8 cellular contexts compared by ENCODE assay signal in genomic region chr6:31958741-31959739, GRCh38. TPM values are rescaled to one million over a fixed set of nuclear protein-coding genes. Genes with fewer than 3 reads are reported as not detected.
DNase-seq lines count a peak whose midpoint lies in the region; TF ChIP-seq lines count a peak whose summit lies in the region.

NELFE (minus strand) TSS chr6:31958971; CDS start chr6:31958446, 525 bp downstream.
SKIC2 (plus strand) TSS chr6:31959175; CDS start chr6:31959193, 18 bp downstream.

- peaks cover 36% of the 10 kb centered on the region for H3K36me3 ChIP-seq in H7 (replicated peaks; ENCODE audit: control insufficient read depth, insufficient read depth, low read length)

- H3K4me3 ChIP-seq in H7 (ENCODE audit: insufficient read depth, low read depth, low read length) (peak within 1 kb of the TSS; percentile 79), fibroblast of pulmonary artery (replicated peaks; ENCODE audit: low read depth, low read length) (peak within 1 kb of the TSS; percentile 100)

- TF ChIP-seq CTCF in fibroblast of pulmonary artery (IDR thresholded peaks at IDR 0.05; ENCODE audit: low read length, missing control alignments) (no peak), nephron (IDR thresholded peaks at IDR 0.05; ENCODE audit: unreplicated experiment in 3 of 3) (no peak)

- peak within 1 kb of the TSS; percentile 80 to 92 (median 90) for H3K27ac Mint-ChIP-seq in nephron
- peak within 1 kb of the TSS; percentile 98 for H3K27ac Mint-ChIP-seq in stimulated activated naive CD8-positive, alpha-beta T cell treated with anti-CD3 and anti-CD28 coated beads, Interleukin-15, Interleukin-2, amounts not matched to agents 100 ng/mL and 50 ng/mL, for 24 hours

- H3K27me3 ChIP-seq in H7 (ENCODE audit: control insufficient read depth, insufficient read depth, low read length) = no peaks in the 10 kb centered on the region

- peak within 1 kb of the TSS; percentile 99 to 100 (median 99) for H3K4me3 Mint-ChIP-seq in nephron
- peak within 1 kb of the TSS; percentile 99 for H3K4me3 Mint-ChIP-seq in stimulated activated naive CD8-positive, alpha-beta T cell treated with anti-CD3 and anti-CD28 coated beads, Interleukin-15, Interleukin-2, amounts not matched to agents 100 ng/mL and 50 ng/mL, for 24 hours

- peaks cover 46% of the 10 kb centered on the region for H3K36me3 Mint-ChIP-seq in nephron (ENCODE audit: low read depth)
- peaks cover 67% of the 10 kb centered on the region for H3K36me3 Mint-ChIP-seq in stimulated activated naive CD8-positive, alpha-beta T cell treated with anti-CD3 and anti-CD28 coated beads, Interleukin-15, Interleukin-2, amounts not matched to agents 100 ng/mL and 50 ng/mL, for 24 hours (ENCODE audit: low read depth)

- no peaks in the 10 kb centered on the region for H3K27me3 Mint-ChIP-seq in nephron (ENCODE audit: low read depth)
- H3K27me3 Mint-ChIP-seq in stimulated activated naive CD8-positive, alpha-beta T cell treated with anti-CD3 and anti-CD28 coated beads, Interleukin-15, Interleukin-2, amounts not matched to agents 100 ng/mL and 50 ng/mL, for 24 hours = no peaks in the 10 kb centered on the region

- peaks cover 20% of the 10 kb centered on the region for H3K4me1 Mint-ChIP-seq in nephron
- peaks cover 36% of the 10 kb centered on the region for H3K4me1 Mint-ChIP-seq in stimulated activated naive CD8-positive, alpha-beta T cell treated with anti-CD3 and anti-CD28 coated beads, Interleukin-15, Interleukin-2, amounts not matched to agents 100 ng/mL and 50 ng/mL, for 24 hours (ENCODE audit: low read depth)

- DNase-seq in ELF-1 (ENCODE audit: low read depth, low spot score) (peak; percentile 99), H7 (peak; percentile 100), M059J (ENCODE audit: low read depth) (peak; percentile 99), SHP77 (lab: John Stamatoyannopoulos, UW) (peak; percentile 95 to 97), fibroblast of pulmonary artery (ENCODE audit: low read depth) (peak; percentile 98)
- peak; percentile 98 for DNase-seq in activated effector memory CD4-positive, alpha-beta T cell treated with Interleukin-2 at 50 U/mL for 16 hours

- no peaks in the 10 kb centered on the region for H3K9me3 Mint-ChIP-seq in nephron
- no peaks in the 10 kb centered on the region for H3K9me3 Mint-ChIP-seq in stimulated activated naive CD8-positive, alpha-beta T cell treated with anti-CD3 and anti-CD28 coated beads, Interleukin-15, Interleukin-2, amounts not matched to agents 100 ng/mL and 50 ng/mL, for 24 hours

RNA-seq across cellular contexts. Expression of gene NELFE, which starts in this region (rescaled TPM):
- 109 and 115 TPM in 2 replicates for total RNA-seq in H7 (2014; rRNA removed; shearing (Covaris generic))
- total RNA-seq in M059J (2014; rRNA removed; shearing (Covaris generic)) = 201 and 228 TPM in 2 replicates

RNA-seq across cellular contexts. Expression of gene SKIC2, which starts in this region (rescaled TPM):
- 47.2 and 57.6 TPM in 2 replicates for total RNA-seq in H7 (2014; rRNA removed; shearing (Covaris generic))
- total RNA-seq in M059J (2014; rRNA removed; shearing (Covaris generic)) = 60.4 and 72.3 TPM in 2 replicates

Comparison
In these comparisons a context has a peak if more than half of its experiments do, and no peak if none do; other contexts are left out.
1. Peak in every context shown above with its lines: DNase-seq and H3K4me3 ChIP-seq.